ENCODE assay signal across 17 cellular contexts in the genomic region with DNA sequence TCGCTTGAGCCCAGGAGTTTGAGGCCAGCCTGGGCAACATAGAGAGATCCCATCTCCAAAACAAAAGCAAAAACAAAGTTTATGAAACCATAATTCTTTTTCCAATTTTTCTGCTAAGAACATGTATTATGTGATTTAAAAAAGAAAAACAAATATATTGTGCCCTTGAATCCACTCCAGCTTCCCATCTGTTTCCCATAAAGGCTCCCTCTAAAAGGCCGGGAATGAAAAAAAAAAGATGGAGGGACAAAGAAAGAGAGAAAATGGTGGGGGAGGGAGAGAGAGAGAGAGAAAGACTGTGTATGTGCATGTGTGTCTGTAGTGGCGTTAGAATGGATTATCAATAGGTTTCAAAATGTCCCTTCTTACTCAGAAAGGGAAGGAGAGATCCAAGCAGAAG.
"Had no signal": no experiment of that assay in that cellular context is flagged by ENCODE, and none has a peak within 500 bp of the region (broad histone marks: within the 10 kb centered on the region; RNA-seq: fewer than 3 reads in every experiment).

No MANE protein-coding gene starts in this region.

- H3K27me3 ChIP-seq: heart right ventricle had no signal

- H3K9me3 ChIP-seq: body of pancreas, heart right ventricle, mucosa of descending colon had no signal

- H3K4me3 ChIP-seq: body of pancreas, heart right ventricle, mucosa of descending colon had no signal

- ATAC-seq: body of pancreas; mucosa of descending colon; natural killer cell; stimulated activated naive CD8-positive, alpha-beta T cell treated with anti-CD3 and anti-CD28 coated beads, Interleukin-15, amount 100 ng/mL, for 72 hours had no signal

- H3K27me3 Mint-ChIP-seq: activated naive CD4-positive, alpha-beta T cell treated with anti-CD3 and anti-CD28 coated beads, Interleukin-2, amount 10 ng/mL, durations not matched to agents 7 days and 5 days; central memory CD8-positive, alpha-beta T cell; stimulated activated naive CD8-positive, alpha-beta T cell treated with anti-CD3 and anti-CD28 coated beads, Interleukin-15, amount 100 ng/mL, for 72 hours had no signal

- H3K4me1 ChIP-seq: body of pancreas had no signal

- H3K27ac Mint-ChIP-seq: activated naive CD4-positive, alpha-beta T cell treated with anti-CD3 and anti-CD28 coated beads, Interleukin-2, amount 10 ng/mL, durations not matched to agents 7 days and 5 days; activated T-helper 1 cell treated with anti-CD3 and anti-CD28 coated beads, Interleukin-12 subunit alpha, Interleukin-12 subunit beta, Interleukin-2, Interleukin-4 antibody, amounts not matched to agents 30 ng/mL and 10 ng/mL and 1 ng/mL, durations not matched to agents 14 hours and 24 hours and 36 hours; T-helper 2 cell treated with Interferon-gamma antibody and Interleukin-4, amounts not matched to agents 5 μg/mL and 100 μg/mL, for 36 hours had no signal

- H3K4me3 Mint-ChIP-seq: activated naive CD4-positive, alpha-beta T cell treated with anti-CD3 and anti-CD28 coated beads, Interleukin-2, amount 10 ng/mL, durations not matched to agents 7 days and 5 days; activated T-helper 1 cell treated with anti-CD3 and anti-CD28 coated beads, Interleukin-12 subunit alpha, Interleukin-12 subunit beta, Interleukin-2, Interleukin-4 antibody, amounts not matched to agents 30 ng/mL and 10 ng/mL and 1 ng/mL, durations not matched to agents 14 hours and 24 hours and 36 hours; central memory CD8-positive, alpha-beta T cell; natural killer cell; stimulated activated naive CD8-positive, alpha-beta T cell treated with anti-CD3 and anti-CD28 coated beads, Interleukin-15, amount 100 ng/mL, for 72 hours; T-helper 2 cell treated with Interferon-gamma antibody and Interleukin-4, amounts not matched to agents 5 μg/mL and 100 μg/mL, for 36 hours had no signal

- H3K27ac ChIP-seq: body of pancreas had no signal

- H3K36me3 ChIP-seq: heart right ventricle had no signal

- H3K36me3 Mint-ChIP-seq: activated naive CD4-positive, alpha-beta T cell treated with anti-CD3 and anti-CD28 coated beads, Interleukin-2, amount 10 ng/mL, durations not matched to agents 7 days and 5 days; natural killer cell had no signal

- H3K4me1 Mint-ChIP-seq: central memory CD8-positive, alpha-beta T cell had no signal

- FAIRE-seq: frontal cortex, islet of Langerhans, urothelium cell line had no signal

- DNase-seq: activated CD4-positive, alpha-beta T cell treated with anti-CD3 and anti-CD28 coated beads, Interleukin-2, amount 50 U/mL, for 4 hours; activated naive CD4-positive, alpha-beta T cell treated with anti-CD3 and anti-CD28 coated beads, Interleukin-2, amount 10 ng/mL, durations not matched to agents 7 days and 5 days; body of pancreas; heart right ventricle; mucosa of descending colon; natural killer cell; occipital lobe; stimulated activated CD4-positive, alpha-beta T cell treated with anti-CD3 and anti-CD28 coated beads, Interleukin-4, amount 100 ng/mL, for 1 hour; stimulated activated CD8-positive, alpha-beta memory T cell treated with anti-CD3 and anti-CD28 coated beads, Interleukin-4, amount 100 ng/mL, for 48 hours; stimulated activated naive CD8-positive, alpha-beta T cell treated with anti-CD3 and anti-CD28 coated beads, Interleukin-15, amount 100 ng/mL, for 72 hours; SW 1271 had no signal

- H3K9me3 Mint-ChIP-seq: activated naive CD4-positive, alpha-beta T cell treated with anti-CD3 and anti-CD28 coated beads, Interleukin-2, amount 10 ng/mL, durations not matched to agents 7 days and 5 days; activated T-helper 1 cell treated with anti-CD3 and anti-CD28 coated beads, Interleukin-12 subunit alpha, Interleukin-12 subunit beta, Interleukin-2, Interleukin-4 antibody, amounts not matched to agents 30 ng/mL and 10 ng/mL and 1 ng/mL, durations not matched to agents 14 hours and 24 hours and 36 hours; central memory CD8-positive, alpha-beta T cell; natural killer cell; stimulated activated naive CD8-positive, alpha-beta T cell treated with anti-CD3 and anti-CD28 coated beads, Interleukin-15, amount 100 ng/mL, for 72 hours; T-helper 2 cell treated with Interferon-gamma antibody and Interleukin-4, amounts not matched to agents 5 μg/mL and 100 μg/mL, for 36 hours had no signal
